Comparison of ENCODE assay signal across 12 cellular contexts in genomic region chr20:1341561-1342265, GRCh38. TPM values are rescaled to one million over a fixed set of nuclear protein-coding genes. Genes with fewer than 3 reads are reported as not detected.
DNase-seq lines count a peak whose midpoint lies in the region; ATAC-seq and TF ChIP-seq lines count a peak whose summit lies in the region.
"Had no signal": no experiment of that assay in that cellular context is flagged by ENCODE, and none has a peak within 500 bp of the region (broad histone marks: within the 10 kb centered on the region; RNA-seq: fewer than 3 reads in every experiment).

No MANE protein-coding gene starts in this region.

- H3K4me1 Mint-ChIP-seq in effector memory CD8-positive, alpha-beta T cell (ENCODE audit: low read depth in 2 of 2) = peaks cover 12 to 15% of the 10 kb centered on the region in 2 donors
- H3K4me1 Mint-ChIP-seq in T-cell = peaks cover 25 to 31% (median 27%) of the 10 kb centered on the region in 3 donors

- POLR2A ChIA-PET in T-cell (lab: Charles Lee) = interaction anchor here in 1 of 2 donors (0.5 kb wide), 1 partner anchor 1323 kb away, joined by 4 read pairs; no protein-coding TSS in a partner anchor

- H3K4me3 ChIP-seq in osteoblast (ENCODE audit: insufficient read depth, low read length) (no peak overlapping the region), mammary epithelial cell (replicated peaks in 1 of 3; ENCODE audit: insufficient read depth in 1 of 3, low read depth in 2 of 3, low read length in 3 of 3) (no peak overlapping the region)

- CTCF ChIA-PET in mammary epithelial cell (lab: Charles Lee; ENCODE audit: low non-redundant PET) = no interaction called here
- CTCF ChIA-PET in T-cell (lab: Charles Lee) = no interaction called here

- H3K36me3 Mint-ChIP-seq in effector memory CD8-positive, alpha-beta T cell (ENCODE audit: insufficient read depth) = peaks cover 4% of the 10 kb centered on the region
- no peaks in the 10 kb centered on the region for H3K36me3 Mint-ChIP-seq in T-cell

- peaks cover 2% of the 10 kb centered on the region for H3K36me3 ChIP-seq in osteoblast (ENCODE audit: insufficient read depth, low read length)
- no peaks in the 10 kb centered on the region for H3K36me3 ChIP-seq in mammary epithelial cell (ENCODE audit: insufficient read depth, low read length)

- DNase-seq in NCI-H82 (lab: John Stamatoyannopoulos, UW) = peak; percentile 17
- no peak for DNase-seq in NCI-H82 treated with DMSO at 0.1 percent for 48 hours (lab: John Stamatoyannopoulos, UW; ENCODE audit: unreplicated experiment)
- peak; percentile 60 for DNase-seq in M059J (ENCODE audit: low read depth)
- no peak for DNase-seq in effector memory CD8-positive, alpha-beta T cell
- DNase-seq in osteoblast (ENCODE audit: insufficient read length, low spot score, missing footprints) = peak; percentile 60
- DNase-seq in mammary epithelial cell = no peak
- DNase-seq in NK-92 (lab: John Stamatoyannopoulos, UW; ENCODE audit: unreplicated experiment) = no peak
- no peak for DNase-seq in T-cell
- DNase-seq: activated naive CD8-positive, alpha-beta T cell treated with anti-CD3 and anti-CD28 coated beads for 36 hours; effector CD4-positive, alpha-beta T cell; NCI-H1105 treated with DMSO at 0.1 percent for 48 hours; NCI-H748 treated with DMSO at 0.1 percent for 48 hours had no signal

- no TSS peak for BruUV-seq in mammary epithelial cell (replicated peaks; lab: Mats Ljungman, UMichigan)

- H3K27ac ChIP-seq in osteoblast (ENCODE audit: low read depth, low read length) (peak overlapping the region; percentile 57), mammary epithelial cell (ENCODE audit: insufficient read depth, low read depth, low read length) (no peak overlapping the region)

- intact Hi-C loops in mammary epithelial cell (cut with micrococcal nuclease) = no loop called here

- H3K27ac Mint-ChIP-seq in effector memory CD8-positive, alpha-beta T cell = peak overlapping the region; percentile 47 to 55
- H3K27ac Mint-ChIP-seq in T-cell = no peak overlapping the region
- H3K27ac Mint-ChIP-seq: activated naive CD8-positive, alpha-beta T cell treated with anti-CD3 and anti-CD28 coated beads for 36 hours had no signal

- H3K27me3 ChIP-seq in osteoblast (ENCODE audit: insufficient read depth, low read length) (no peaks in the 10 kb centered on the region), mammary epithelial cell (ENCODE audit: insufficient read depth, low read length) (no peaks in the 10 kb centered on the region)

- dilution Hi-C loops in mammary epithelial cell (cut with HindIII; ENCODE audit: low sequenced_read_pairs) = loop anchor here (5.0 kb wide), 1 partner anchor 69 kb away; no protein-coding TSS in a partner anchor

- in situ Hi-C loops in mammary epithelial cell (cut with MboI; ENCODE audit: low sequenced_read_pairs in 2 of 2) = no loop called here

- no peaks in the 10 kb centered on the region for H3K27me3 Mint-ChIP-seq in effector memory CD8-positive, alpha-beta T cell
- no peaks in the 10 kb centered on the region for H3K27me3 Mint-ChIP-seq in T-cell
- H3K27me3 Mint-ChIP-seq: activated naive CD8-positive, alpha-beta T cell treated with anti-CD3 and anti-CD28 coated beads for 36 hours had no signal

- WGBS in mammary epithelial cell (ENCODE audit: low coverage, missing lambda C conversion rate) = 96% methylated on average over 5 of the region's 5 CpGs

- H4K20me1 ChIP-seq in osteoblast (ENCODE audit: insufficient read depth, low read length) (peaks cover 1% of the 10 kb centered on the region), mammary epithelial cell (ENCODE audit: insufficient read depth, low read length) (no peaks in the 10 kb centered on the region)

- H3K4me1 ChIP-seq in osteoblast (ENCODE audit: insufficient read depth, low read length) (peaks cover 30% of the 10 kb centered on the region), mammary epithelial cell (ENCODE audit: insufficient read depth, low read length) (peaks cover 7% of the 10 kb centered on the region)

- no peak overlapping the region for H3K9ac ChIP-seq in mammary epithelial cell (ENCODE audit: insufficient read depth, low read length)

- no peak overlapping the region for H3K4me2 ChIP-seq in osteoblast (ENCODE audit: insufficient read depth, low read length)
- H3K4me2 ChIP-seq in mammary epithelial cell (ENCODE audit: insufficient read depth, low read depth, low read length) = no peak overlapping the region

- H3K9me3 Mint-ChIP-seq in effector memory CD8-positive, alpha-beta T cell = no peaks in the 10 kb centered on the region
- peaks cover 0 to 2% (median 0%) of the 10 kb centered on the region in 3 donors for H3K9me3 Mint-ChIP-seq in T-cell
- H3K9me3 Mint-ChIP-seq: activated naive CD8-positive, alpha-beta T cell treated with anti-CD3 and anti-CD28 coated beads for 36 hours had no signal

- no peaks in the 10 kb centered on the region for H3K9me3 ChIP-seq in osteoblast (ENCODE audit: low read depth, low read length)
- H3K9me3 ChIP-seq in mammary epithelial cell (replicated peaks; ENCODE audit: insufficient read depth, low read length) = no peaks in the 10 kb centered on the region

- H3K79me2 ChIP-seq in osteoblast (ENCODE audit: insufficient read depth, low read length) = peaks cover 9% of the 10 kb centered on the region
- no peaks in the 10 kb centered on the region for H3K79me2 ChIP-seq in mammary epithelial cell (ENCODE audit: insufficient read depth, low read length)

- no peak for ATAC-seq in effector memory CD8-positive, alpha-beta T cell (replicated peaks)
- ATAC-seq in T-cell (replicated peaks in 1 of 4) = no peak

- H2AFZ ChIP-seq in osteoblast (ENCODE audit: low read length) (no peak overlapping the region), mammary epithelial cell (ENCODE audit: low read depth, low read length) (no peak overlapping the region)

- no peak for TF ChIP-seq CTCF in osteoblast (IDR thresholded peaks at IDR 0.05; ENCODE audit: extremely low read depth, low read depth, low read length)
- no peak for TF ChIP-seq CTCF in mammary epithelial cell (conservative IDR thresholded peaks at IDR 0.05 in 1 of 2, IDR thresholded peaks at IDR 0.05 in 1 of 2; ENCODE audit: extremely low read depth in 1 of 2, insufficient read depth in 1 of 2, low read depth in 1 of 2, low read length in 2 of 2)

- H3K4me3 Mint-ChIP-seq in effector memory CD8-positive, alpha-beta T cell = no peak overlapping the region
- H3K4me3 Mint-ChIP-seq in T-cell = no peak overlapping the region
- H3K4me3 Mint-ChIP-seq: activated naive CD8-positive, alpha-beta T cell treated with anti-CD3 and anti-CD28 coated beads for 36 hours had no signal

RNA-seq across cellular contexts. Expression of gene SDCBP2, which starts 12.8 kb away (rescaled TPM):
- total RNA-seq in M059J (2014; rRNA removed; shearing (Covaris generic)) = 3.4 and 3.7 TPM in 2 replicates
- total RNA-seq in osteoblast = 2.2 and 3.2 TPM in 2 replicates
- 10 to 100 TPM in 1 of 2 donors, 1 to 10 TPM in 1; 9.1 to 13.8 TPM for total RNA-seq in mammary epithelial cell
- polyA plus RNA-seq in mammary epithelial cell = 22.2 TPM
- polyA minus RNA-seq in mammary epithelial cell = not detected
- 1 to 10 TPM; 1.1 to 2.4 (median 2.2) TPM for total RNA-seq in T-cell

RNA-seq across cellular contexts. Expression of gene FKBP1A, which starts 51.1 kb away (rescaled TPM):
- 387 and 462 TPM in 2 replicates for total RNA-seq in M059J (2014; rRNA removed; shearing (Covaris generic))
- 150 and 154 TPM in 2 replicates for total RNA-seq in osteoblast
- 100 to 1,000 TPM; 139 to 425 TPM for total RNA-seq in mammary epithelial cell
- 522 TPM for polyA plus RNA-seq in mammary epithelial cell
- polyA minus RNA-seq in mammary epithelial cell = 1,454 TPM
- total RNA-seq in T-cell = 10 to 100 TPM; 76.7 to 90.4 (median 79.9) TPM

Comparison
In these comparisons a context has a peak if more than half of its experiments do, and no peak if none do; other contexts are left out.
1. DNase-seq: peak in NCI-H82 (single experiment), M059J (single experiment) and osteoblast (single experiment); none in NCI-H82 treated with DMSO at 0.1 percent for 48 hours (single experiment), effector memory CD8-positive, alpha-beta T cell (0 of 3), mammary epithelial cell (single experiment), NK-92 (single experiment) and T-cell (0 of 34).
2. H3K27ac Mint-ChIP-seq: peak in effector memory CD8-positive, alpha-beta T cell (2 of 2); none in T-cell (0 of 2).